In the genomic region with DNA sequence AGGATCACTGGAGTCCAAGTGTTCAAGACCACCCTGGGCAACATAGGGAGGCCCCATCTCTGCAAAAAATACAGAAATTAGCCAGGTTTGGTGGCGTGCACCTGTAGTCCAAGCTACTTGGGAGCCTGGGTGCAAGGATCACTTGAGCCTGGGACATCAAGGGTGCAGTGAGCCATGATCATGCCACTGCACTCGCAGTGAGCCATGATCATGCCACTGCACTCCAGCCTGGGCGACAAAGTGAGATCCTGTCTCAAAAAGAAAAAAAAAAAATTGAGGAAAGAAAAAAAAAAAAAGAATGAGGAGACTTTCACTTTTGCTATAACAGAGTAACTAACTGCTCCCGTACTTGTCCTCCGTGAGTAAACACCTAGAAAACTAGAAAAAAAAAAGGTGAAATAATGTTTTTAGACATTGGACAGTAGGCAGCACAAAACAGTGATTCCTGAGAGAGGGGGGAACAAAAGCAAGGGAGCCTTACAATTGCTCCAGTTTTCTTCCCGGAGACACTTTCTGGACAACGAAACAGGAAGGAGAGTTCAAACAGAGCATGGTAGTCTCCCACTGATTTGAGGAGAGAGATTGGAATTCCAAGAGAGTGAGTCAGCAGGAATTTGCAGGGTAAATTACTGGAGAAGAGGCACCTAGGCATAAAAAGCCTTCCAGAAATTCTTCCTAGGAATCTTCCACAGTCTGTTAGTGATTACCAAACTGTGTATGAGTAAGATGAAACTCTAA, we compare ENCODE assay signal across 8 cellular contexts. TPM values are rescaled to one million over a fixed set of nuclear protein-coding genes. Genes with fewer than 3 reads are reported as not detected.
DNase-seq lines count a peak whose midpoint lies in the region; ATAC-seq and TF ChIP-seq lines count a peak whose summit lies in the region.

No MANE protein-coding gene starts in this region.

- no peak for DNase-seq in activated naive CD4-positive, alpha-beta T cell treated with anti-CD3 and anti-CD28 coated beads, Interleukin-2, amount 10 ng/mL, durations not matched to agents 7 days and 5 days
- DNase-seq in activated naive CD4-positive, alpha-beta T cell treated with Interleukin-2 at 50 U/mL for 16 hours = no peak
- DNase-seq in activated T-helper 1 cell treated with anti-CD3 and anti-CD28 coated beads, Interleukin-12 subunit alpha, Interleukin-12 subunit beta, Interleukin-2, Interleukin-4 antibody, amounts not matched to agents 30 ng/mL and 10 ng/mL and 1 ng/mL, durations not matched to agents 14 hours and 24 hours and 36 hours (ENCODE audit: low spot score) = no peak
- no peak for DNase-seq in heart right ventricle
- peak; percentile 35 for DNase-seq in prostate gland (ENCODE audit: low spot score)
- no peak for DNase-seq in NCI-H128 (lab: John Stamatoyannopoulos, UW; ENCODE audit: unreplicated experiment)
- no peak for DNase-seq in T-helper 9 cell

- H3K36me3 ChIP-seq in heart right ventricle (no peaks in the 10 kb centered on the region), prostate gland (no peaks in the 10 kb centered on the region)

- H3K27ac Mint-ChIP-seq in activated naive CD4-positive, alpha-beta T cell treated with anti-CD3 and anti-CD28 coated beads, Interleukin-2, amount 10 ng/mL, durations not matched to agents 7 days and 5 days = peak overlapping the region; percentile 75
- H3K27ac Mint-ChIP-seq in activated T-helper 1 cell treated with anti-CD3 and anti-CD28 coated beads, Interleukin-12 subunit alpha, Interleukin-12 subunit beta, Interleukin-2, Interleukin-4 antibody, amounts not matched to agents 30 ng/mL and 10 ng/mL and 1 ng/mL, durations not matched to agents 14 hours and 24 hours and 36 hours = peak overlapping the region; percentile 74

- peak overlapping the region; percentile 72 for H3K4me3 Mint-ChIP-seq in activated naive CD4-positive, alpha-beta T cell treated with anti-CD3 and anti-CD28 coated beads, Interleukin-2, amount 10 ng/mL, durations not matched to agents 7 days and 5 days
- H3K4me3 Mint-ChIP-seq in activated T-helper 1 cell treated with anti-CD3 and anti-CD28 coated beads, Interleukin-12 subunit alpha, Interleukin-12 subunit beta, Interleukin-2, Interleukin-4 antibody, amounts not matched to agents 30 ng/mL and 10 ng/mL and 1 ng/mL, durations not matched to agents 14 hours and 24 hours and 36 hours = peak overlapping the region; percentile 76

- H3K36me3 Mint-ChIP-seq in activated naive CD4-positive, alpha-beta T cell treated with anti-CD3 and anti-CD28 coated beads, Interleukin-2, amount 10 ng/mL, durations not matched to agents 7 days and 5 days = no peaks in the 10 kb centered on the region
- H3K36me3 Mint-ChIP-seq in activated T-helper 1 cell treated with anti-CD3 and anti-CD28 coated beads, Interleukin-12 subunit alpha, Interleukin-12 subunit beta, Interleukin-2, Interleukin-4 antibody, amounts not matched to agents 30 ng/mL and 10 ng/mL and 1 ng/mL, durations not matched to agents 14 hours and 24 hours and 36 hours (ENCODE audit: low read depth) = peaks cover 2% of the 10 kb centered on the region

- TF ChIP-seq CTCF in heart right ventricle (IDR thresholded peaks at IDR 0.05) = no peak
- no peak for TF ChIP-seq CTCF in prostate gland (IDR thresholded peaks at IDR 0.05)

- peak overlapping the region in 7 of 10 donors; percentile 8 to 49 (median 43) for H3K4me3 ChIP-seq in heart right ventricle
- peak overlapping the region; percentile 13 to 22 for H3K4me3 ChIP-seq in prostate gland

- H3K9me3 ChIP-seq in heart right ventricle (peaks cover 0 to 17% (median 0%) of the 10 kb centered on the region in 11 donors), prostate gland (no peaks in the 10 kb centered on the region)

- H3K27ac ChIP-seq in heart right ventricle (peak overlapping the region in 9 of 10 donors; percentile 44 to 83 (median 68)), prostate gland (peak overlapping the region; percentile 69 to 74)

- H3K4me1 ChIP-seq in heart right ventricle (peaks cover 0 to 14% (median 11%) of the 10 kb centered on the region in 9 donors), prostate gland (replicated peaks) (no peaks in the 10 kb centered on the region)

- TF ChIP-seq POLR2A in prostate gland (IDR thresholded peaks at IDR 0.05) = no peak

- H3K9me3 Mint-ChIP-seq in activated naive CD4-positive, alpha-beta T cell treated with anti-CD3 and anti-CD28 coated beads, Interleukin-2, amount 10 ng/mL, durations not matched to agents 7 days and 5 days = peaks cover 12% of the 10 kb centered on the region
- H3K9me3 Mint-ChIP-seq in activated T-helper 1 cell treated with anti-CD3 and anti-CD28 coated beads, Interleukin-12 subunit alpha, Interleukin-12 subunit beta, Interleukin-2, Interleukin-4 antibody, amounts not matched to agents 30 ng/mL and 10 ng/mL and 1 ng/mL, durations not matched to agents 14 hours and 24 hours and 36 hours = peaks cover 16% of the 10 kb centered on the region

- intact Hi-C loops in activated T-helper 1 cell treated with anti-CD3 and anti-CD28 coated beads, Interleukin-12 subunit alpha, Interleukin-12 subunit beta, Interleukin-2, Interleukin-4 antibody, amounts not matched to agents 30 ng/mL and 10 ng/mL and 1 ng/mL, durations not matched to agents 14 hours and 24 hours and 36 hours (cut with micrococcal nuclease) = no loop called here
- intact Hi-C loops in heart right ventricle (cut with DNase I) = loop anchor here in 1 of 10 donors (10.0 kb wide), 1 partner anchor 113 kb away; no protein-coding TSS in a partner anchor
- intact Hi-C loops in prostate gland (cut with DNase I) = no loop called here

- ATAC-seq in heart right ventricle = peak in 7 of 8 donors; percentile 46 to 72 (median 64)
- no peak for ATAC-seq in GM18867 (IDR thresholded peaks at IDR 0.05; ENCODE audit: unreplicated experiment)

- peaks cover 12% of the 10 kb centered on the region for H3K27me3 Mint-ChIP-seq in activated naive CD4-positive, alpha-beta T cell treated with anti-CD3 and anti-CD28 coated beads, Interleukin-2, amount 10 ng/mL, durations not matched to agents 7 days and 5 days
- peaks cover 12% of the 10 kb centered on the region for H3K27me3 Mint-ChIP-seq in activated T-helper 1 cell treated with anti-CD3 and anti-CD28 coated beads, Interleukin-12 subunit alpha, Interleukin-12 subunit beta, Interleukin-2, Interleukin-4 antibody, amounts not matched to agents 30 ng/mL and 10 ng/mL and 1 ng/mL, durations not matched to agents 14 hours and 24 hours and 36 hours (ENCODE audit: insufficient read depth)

- WGBS in heart right ventricle, 2 donors = 31 to 32% methylated on average over 7 of the region's 7 CpGs
- WGBS in prostate gland = 16% methylated on average over 7 of the region's 7 CpGs

- CTCF ChIA-PET in activated naive CD4-positive, alpha-beta T cell treated with anti-CD3 and anti-CD28 coated beads, Interleukin-2, amount 10 ng/mL, durations not matched to agents 7 days and 5 days (lab: Charles Lee) = interaction anchor here (1.3 kb wide), 1 partner anchor 9 kb away, joined by 5 read pairs; no protein-coding TSS in a partner anchor

- H3K27me3 ChIP-seq in heart right ventricle (peaks cover 0 to 3% (median 0%) of the 10 kb centered on the region in 7 donors), prostate gland (replicated peaks; ENCODE audit: insufficient read depth) (no peaks in the 10 kb centered on the region)

- H3K4me1 Mint-ChIP-seq in activated naive CD4-positive, alpha-beta T cell treated with anti-CD3 and anti-CD28 coated beads, Interleukin-2, amount 10 ng/mL, durations not matched to agents 7 days and 5 days = peaks cover 12% of the 10 kb centered on the region
- peaks cover 10% of the 10 kb centered on the region for H3K4me1 Mint-ChIP-seq in activated T-helper 1 cell treated with anti-CD3 and anti-CD28 coated beads, Interleukin-12 subunit alpha, Interleukin-12 subunit beta, Interleukin-2, Interleukin-4 antibody, amounts not matched to agents 30 ng/mL and 10 ng/mL and 1 ng/mL, durations not matched to agents 14 hours and 24 hours and 36 hours (ENCODE audit: low read depth)

RNA-seq across cellular contexts. Expression of a gene that starts 6.9 kb away (rescaled TPM):
- 9.6 and 11.2 TPM in 2 replicates for total RNA-seq in activated T-helper 1 cell treated with anti-CD3 and anti-CD28 coated beads, Interleukin-12 subunit alpha, Interleukin-12 subunit beta, Interleukin-2, Interleukin-4 antibody, amounts not matched to agents 30 ng/mL and 10 ng/mL and 1 ng/mL, durations not matched to agents 14 hours and 24 hours and 36 hours
- total RNA-seq in heart right ventricle (1 to 10 TPM; 5.4 to 7.5 (median 6.3) TPM), prostate gland (10 to 100 TPM; 17.8 to 26.6 TPM)
- polyA plus RNA-seq in heart right ventricle = 1 to 10 TPM; 2.1 to 3.9 TPM

RNA-seq across cellular contexts. Expression of a gene that starts 13.6 kb away (rescaled TPM):
- total RNA-seq in activated T-helper 1 cell treated with anti-CD3 and anti-CD28 coated beads, Interleukin-12 subunit alpha, Interleukin-12 subunit beta, Interleukin-2, Interleukin-4 antibody, amounts not matched to agents 30 ng/mL and 10 ng/mL and 1 ng/mL, durations not matched to agents 14 hours and 24 hours and 36 hours = 59.8 and 61.0 TPM in 2 replicates
- total RNA-seq in heart right ventricle = 10 to 100 TPM in 9 of 10 donors, 1 to 10 TPM in 1; 8.5 to 28.8 (median 20.4) TPM
- 10 to 100 TPM in 1 of 2 donors, 1 to 10 TPM in 1; 5.0 to 16.6 TPM for polyA plus RNA-seq in heart right ventricle
- 10 to 100 TPM; 20.7 to 21.0 TPM for total RNA-seq in prostate gland

RNA-seq across cellular contexts. Expression of a gene that starts 49.6 kb away (rescaled TPM):
- total RNA-seq in activated T-helper 1 cell treated with anti-CD3 and anti-CD28 coated beads, Interleukin-12 subunit alpha, Interleukin-12 subunit beta, Interleukin-2, Interleukin-4 antibody, amounts not matched to agents 30 ng/mL and 10 ng/mL and 1 ng/mL, durations not matched to agents 14 hours and 24 hours and 36 hours = 74.8 and 75.7 TPM in 2 replicates
- total RNA-seq in heart right ventricle (100 to 1,000 TPM; 101 to 142 (median 114) TPM), prostate gland (100 to 1,000 TPM; 191 to 275 TPM)
- polyA plus RNA-seq in heart right ventricle = 100 to 1,000 TPM in 1 of 2 donors, 10 to 100 TPM in 1; 61.5 to 151 TPM
